In the genomic region with DNA sequence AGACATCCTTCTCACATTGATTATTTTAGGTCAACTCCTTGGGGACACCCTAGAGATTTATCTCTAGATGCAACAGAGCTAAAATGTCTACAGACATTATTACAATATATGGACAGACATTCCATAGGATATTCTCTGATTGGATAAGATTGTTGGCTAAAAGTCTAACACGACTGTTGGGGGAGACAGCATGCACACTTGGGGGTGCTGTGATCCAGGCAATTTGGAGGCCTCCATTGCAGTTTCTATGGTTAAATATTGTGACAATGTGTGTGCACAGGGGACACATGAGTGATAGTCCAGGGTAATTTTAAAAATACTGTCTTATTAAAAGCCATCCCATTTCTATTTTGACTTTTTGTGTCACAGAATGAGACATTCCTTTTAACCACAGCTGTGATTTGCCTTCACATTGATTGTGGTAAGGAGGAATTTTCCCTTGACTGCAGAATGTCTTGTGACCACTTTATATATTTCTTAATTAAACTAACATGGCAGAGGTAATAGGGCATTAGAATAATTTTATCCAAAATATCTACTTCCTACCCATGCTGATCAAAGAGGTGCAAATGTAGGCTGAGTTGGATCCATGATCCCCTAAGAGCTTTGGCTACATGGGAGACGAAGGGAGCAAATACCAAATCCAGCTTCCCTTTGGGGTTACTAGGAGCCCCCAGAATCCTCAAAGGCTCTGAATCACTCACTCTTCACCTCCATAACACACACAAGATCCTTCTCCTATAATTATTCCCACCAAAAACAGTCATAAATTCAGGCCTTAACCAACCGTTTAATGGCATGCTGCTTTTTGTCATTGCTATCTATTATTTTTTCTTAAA, we compare ENCODE assay signal across 31 cellular contexts. TPM values are rescaled to one million over a fixed set of nuclear protein-coding genes. Genes with fewer than 3 reads are reported as not detected.
DNase-seq lines count a peak whose midpoint lies in the region; ATAC-seq, FAIRE-seq and TF ChIP-seq lines count a peak whose summit lies in the region.
"Had no signal": no experiment of that assay in that cellular context is flagged by ENCODE, and none has a peak within 500 bp of the region (broad histone marks: within the 10 kb centered on the region; RNA-seq: fewer than 3 reads in every experiment).

No MANE protein-coding gene starts in this region.

- no peaks in the 10 kb centered on the region for H3K4me1 ChIP-seq in OCI-LY3 (ENCODE audit: low read length)
- no peaks in the 10 kb centered on the region for H3K4me1 ChIP-seq in GM12878 (ENCODE audit: control insufficient read depth, insufficient read depth, low read length)
- H3K4me1 ChIP-seq in mesenchymal stem cell (ENCODE audit: control insufficient read depth, insufficient read depth, low read depth, low read length): no peaks in the 10 kb centered on the region
- H3K4me1 ChIP-seq: breast epithelium, HAP-1 had no signal

- DNase-seq in EH (ENCODE audit: low read depth) (peak; percentile 16), GM12878 (ENCODE audit: low read depth, low spot score) (no peak), mesenchymal stem cell (peak; percentile 30), coronary artery (ENCODE audit: low spot score) (no peak), lower leg skin (ENCODE audit: low spot score in 2 of 2) (no peak)
- no peak for DNase-seq in T-helper 2 cell treated with Interferon-gamma antibody and Interleukin-4, amounts not matched to agents 5 μg/mL and 100 μg/mL, for 36 hours (ENCODE audit: low spot score)
- DNase-seq: activated CD4-positive, alpha-beta T cell treated with anti-CD3 and anti-CD28 coated beads for 36 hours; amniotic stem cell; COR-L47; DMS79; effector CD4-positive, alpha-beta T cell; immature natural killer cell; Kasumi-1; NCI-H1048; NCI-H1694; NCI-H446; OCI-M1; ovary; retina; stimulated activated naive CD4-positive, alpha-beta T cell had no signal

- H2BK15ac ChIP-seq in mesenchymal stem cell (ENCODE audit: low read depth, poor library complexity, severe bottlenecking): no peak overlapping the region

- no peak overlapping the region for H3K4me2 ChIP-seq in OCI-LY3 (ENCODE audit: low read length)
- no peak overlapping the region for H3K4me2 ChIP-seq in GM12878 (ENCODE audit: control insufficient read depth, insufficient read depth)
- no peak overlapping the region for H3K4me2 ChIP-seq in mesenchymal stem cell (ENCODE audit: low read length, poor library complexity, severe bottlenecking)
- H3K4me2 ChIP-seq: smooth muscle cell had no signal

- H3K23ac ChIP-seq in mesenchymal stem cell (ENCODE audit: low read length in 2 of 2): no peak overlapping the region

- no peak overlapping the region for H4K91ac ChIP-seq in mesenchymal stem cell (ENCODE audit: low read length)

- peaks cover 8% of the 10 kb centered on the region for H3K27me3 Mint-ChIP-seq in T-helper 2 cell treated with Interferon-gamma antibody and Interleukin-4, amounts not matched to agents 5 μg/mL and 100 μg/mL, for 36 hours (ENCODE audit: low read depth)

- no peaks in the 10 kb centered on the region for H3K9me3 ChIP-seq in OCI-LY3 (ENCODE audit: insufficient read depth, low read length)
- no peaks in the 10 kb centered on the region for H3K9me3 ChIP-seq in GM12878 (replicated peaks; ENCODE audit: control insufficient read depth, insufficient read depth, low read length)
- H3K9me3 ChIP-seq in mesenchymal stem cell (ENCODE audit: control insufficient read depth, low read length): peaks cover 19% of the 10 kb centered on the region
- H3K9me3 ChIP-seq: breast epithelium, HAP-1, ovary had no signal

- H3K27ac ChIP-seq in OCI-LY3 (ENCODE audit: low read length): no peak overlapping the region
- H3K27ac ChIP-seq in GM12878 (ENCODE audit: control insufficient read depth, insufficient read depth): no peak overlapping the region
- no peak overlapping the region for H3K27ac ChIP-seq in mesenchymal stem cell (ENCODE audit: low read length, poor library complexity, severe bottlenecking)
- no peak overlapping the region for H3K27ac ChIP-seq in coronary artery
- H3K27ac ChIP-seq: breast epithelium, C4-2B, ovary had no signal

- POLR2A ChIA-PET in GM12878 (lab: Charles Lee): no interaction called here

- peak; percentile 48; the same call in 2 of the 3 replicates for ATAC-seq in GM12878
- no peak for ATAC-seq in HG03159 (IDR thresholded peaks at IDR 0.05; ENCODE audit: unreplicated experiment)
- ATAC-seq: activated CD4-positive, alpha-beta T cell treated with anti-CD3 and anti-CD28 coated beads for 36 hours had no signal

- no peaks in the 10 kb centered on the region for H4K20me1 ChIP-seq in OCI-LY3 (ENCODE audit: insufficient read depth, low read length)
- H4K20me1 ChIP-seq in GM12878 (ENCODE audit: control insufficient read depth, insufficient read depth): no peaks in the 10 kb centered on the region

- SMC1A ChIA-PET in GM12878 (lab: Charles Lee; ENCODE audit: uncharacterized antibody, unreplicated experiment): interaction anchor here (0.8 to 2.7 kb wide), 2 partner anchors 13 to 204 kb away, joined by 3 to 7 read pairs; no protein-coding TSS in a partner anchor

- TF ChIP-seq CTCF in OCI-LY3 (IDR thresholded peaks at IDR 0.05; ENCODE audit: low read depth, low read length) (peak; percentile 52), GM12878 (IDR thresholded peaks at IDR 0.05 in 2 of 3, conservative IDR thresholded peaks at IDR 0.05 in 1 of 3; ENCODE audit: control insufficient read depth in 2 of 3, extremely low read depth in 1 of 3, insufficient read depth in 1 of 3, low read depth in 3 of 3, low read length in 3 of 3) (peak in 1 of 3 experiments; percentile 30; a peak in 2 of 6 replicates), coronary artery (IDR thresholded peaks at IDR 0.05) (no peak), lower leg skin (IDR thresholded peaks at IDR 0.05) (no peak)

- H3K4me1 Mint-ChIP-seq in T-helper 2 cell treated with Interferon-gamma antibody and Interleukin-4, amounts not matched to agents 5 μg/mL and 100 μg/mL, for 36 hours (ENCODE audit: low read depth): no peaks in the 10 kb centered on the region
- H3K4me1 Mint-ChIP-seq: activated CD4-positive, alpha-beta T cell treated with anti-CD3 and anti-CD28 coated beads for 36 hours; activated naive CD4-positive, alpha-beta T cell treated with anti-CD3 and anti-CD28 coated beads, Interleukin-2, amount 50 U/mL, for 24 hours; memory B cell had no signal

- no TSS peak for BruUV-seq in GM12878 (replicated peaks; lab: Mats Ljungman, UMichigan)

- H2BK120ac ChIP-seq in mesenchymal stem cell (ENCODE audit: low read depth, low read length): no peak overlapping the region

- H2AFZ ChIP-seq in OCI-LY3 (ENCODE audit: low read depth, low read length): no peak overlapping the region
- H2AFZ ChIP-seq in GM12878 (ENCODE audit: control insufficient read depth, low read depth, low read length): no peak overlapping the region
- H2AFZ ChIP-seq in mesenchymal stem cell (ENCODE audit: low read depth, low read length): no peak overlapping the region

- CTCF ChIA-PET in GM12878 (lab: Yijun Ruan, JAX): interaction anchor here (0.9 to 1.6 kb wide), 5 partner anchors 15 to 554 kb away, joined by 3 to 7 read pairs (median 4); no protein-coding TSS in a partner anchor

- no peak overlapping the region for H3K4me3 ChIP-seq in OCI-LY3 (ENCODE audit: low read length)
- H3K4me3 ChIP-seq in GM12878: no peak overlapping the region
- H3K4me3 ChIP-seq in mesenchymal stem cell (ENCODE audit: insufficient read depth in 1 of 2, low read depth in 1 of 2, low read length in 2 of 2): no peak overlapping the region
- H3K4me3 ChIP-seq in coronary artery: no peak overlapping the region
- H3K4me3 ChIP-seq in lower leg skin (ENCODE audit: low read depth, poor library complexity, severe bottlenecking): no peak overlapping the region
- H3K4me3 ChIP-seq: breast epithelium, HAP-1, ovary, smooth muscle cell had no signal

- no peak overlapping the region for H3K14ac ChIP-seq in mesenchymal stem cell (ENCODE audit: low read length in 2 of 2)

- WGBS in GM12878 (ENCODE audit: insufficient coverage, insufficient replicate concordance, low lambda C conversion rate, missing lambda C conversion rate): 53% methylated on average over 3 of the region's 3 CpGs
- WGBS in mesenchymal stem cell: 88% methylated on average over 3 of the region's 3 CpGs
- WGBS in lower leg skin, 2 donors: 77 to 84% methylated on average over 3 of the region's 3 CpGs

- TF ChIP-seq POLR2A in GM12878 (IDR thresholded peaks at IDR 0.05; ENCODE audit: low read depth, low read length): no peak
- no peak for TF ChIP-seq POLR2A in lower leg skin (IDR thresholded peaks at IDR 0.05)

- H2BK5ac ChIP-seq in mesenchymal stem cell (ENCODE audit: low read depth, low read length, poor library complexity, severe bottlenecking): no peak overlapping the region

- H3K4me3 Mint-ChIP-seq in T-helper 2 cell treated with Interferon-gamma antibody and Interleukin-4, amounts not matched to agents 5 μg/mL and 100 μg/mL, for 36 hours: no peak overlapping the region
- H3K4me3 Mint-ChIP-seq: activated CD4-positive, alpha-beta T cell treated with anti-CD3 and anti-CD28 coated beads for 36 hours; activated naive CD4-positive, alpha-beta T cell treated with anti-CD3 and anti-CD28 coated beads, Interleukin-2, amount 50 U/mL, for 24 hours; immature natural killer cell; memory B cell had no signal

- H3K9me3 Mint-ChIP-seq in T-helper 2 cell treated with Interferon-gamma antibody and Interleukin-4, amounts not matched to agents 5 μg/mL and 100 μg/mL, for 36 hours: peaks cover 3% of the 10 kb centered on the region
- H3K9me3 Mint-ChIP-seq: activated naive CD4-positive, alpha-beta T cell treated with anti-CD3 and anti-CD28 coated beads, Interleukin-2, amount 50 U/mL, for 24 hours had no signal

- H3K79me2 ChIP-seq in OCI-LY3 (ENCODE audit: low read length) (no peaks in the 10 kb centered on the region), GM12878 (ENCODE audit: control insufficient read depth, insufficient read depth, low read length) (no peaks in the 10 kb centered on the region)

- H3K27me3 ChIP-seq in OCI-LY3 (ENCODE audit: low read depth, low read length) (0 out of 2 replicates have a peak, but pooled peaks cover 3% of the 10 kb centered on the region), GM12878 (replicated peaks in 1 of 2; ENCODE audit: control insufficient read depth in 2 of 2, insufficient read depth in 2 of 2, low read length in 1 of 2) (no peaks in the 10 kb centered on the region), mesenchymal stem cell (ENCODE audit: control insufficient read depth in 1 of 2, insufficient read depth in 1 of 2, low read length in 2 of 2) (no peaks in the 10 kb centered on the region)
- H3K27me3 ChIP-seq: breast epithelium, ovary had no signal

- RAD21 ChIA-PET in GM12878 (lab: Charles Lee; ENCODE audit: unreplicated experiment): interaction anchor here (0.5 to 2.7 kb wide), 3 partner anchors 10 to 512 kb away, joined by 3 to 8 read pairs (median 4); partner anchors contain the start of gene COL1A2

- no peaks in the 10 kb centered on the region for H3K79me1 ChIP-seq in mesenchymal stem cell (replicated peaks; ENCODE audit: low read length, poor library complexity, severe bottlenecking)

- H2BK12ac ChIP-seq in mesenchymal stem cell (ENCODE audit: low read length in 2 of 2): no peak overlapping the region

- no peak overlapping the region for H3K27ac Mint-ChIP-seq in T-helper 2 cell treated with Interferon-gamma antibody and Interleukin-4, amounts not matched to agents 5 μg/mL and 100 μg/mL, for 36 hours
- H3K27ac Mint-ChIP-seq: activated CD4-positive, alpha-beta T cell treated with anti-CD3 and anti-CD28 coated beads for 36 hours; activated naive CD4-positive, alpha-beta T cell treated with anti-CD3 and anti-CD28 coated beads, Interleukin-2, amount 50 U/mL, for 24 hours; immature natural killer cell; memory B cell had no signal

- no peaks in the 10 kb centered on the region for H3K36me3 Mint-ChIP-seq in T-helper 2 cell treated with Interferon-gamma antibody and Interleukin-4, amounts not matched to agents 5 μg/mL and 100 μg/mL, for 36 hours (ENCODE audit: low read depth)
- H3K36me3 Mint-ChIP-seq: activated naive CD4-positive, alpha-beta T cell treated with anti-CD3 and anti-CD28 coated beads, Interleukin-2, amount 50 U/mL, for 24 hours had no signal

- no peak overlapping the region for H3K9ac ChIP-seq in OCI-LY3 (ENCODE audit: low read length)
- no peak overlapping the region for H3K9ac ChIP-seq in GM12878 (ENCODE audit: control insufficient read depth, insufficient read depth, low read length)
- no peak overlapping the region for H3K9ac ChIP-seq in mesenchymal stem cell (ENCODE audit: low read length)

- no peaks in the 10 kb centered on the region for H3K36me3 ChIP-seq in OCI-LY3 (replicated peaks; ENCODE audit: low read depth, low read length)
- H3K36me3 ChIP-seq in GM12878 (ENCODE audit: control insufficient read depth in 2 of 2, insufficient read depth in 2 of 2, low read length in 1 of 2): no peaks in the 10 kb centered on the region
- no peaks in the 10 kb centered on the region for H3K36me3 ChIP-seq in mesenchymal stem cell (ENCODE audit: control insufficient read depth in 1 of 2, insufficient read depth in 2 of 2, low read depth in 1 of 2, low read length in 2 of 2)
- H3K36me3 ChIP-seq: breast epithelium, HAP-1, ovary had no signal

- in situ Hi-C loops in GM12878 (cut with MboI): no loop called here

- intact Hi-C loops in GM12878 (cut with micrococcal nuclease; ENCODE audit: unreplicated experiment) (loop anchor here (5.0 kb wide), 1 partner anchor 509 kb away; the partner anchor contains the start of gene COL1A2), lower leg skin (cut with DNase I; ENCODE audit: low total_unique reads) (no loop called here)

- no peak for TF ChIP-seq EP300 in GM12878 (IDR thresholded peaks at IDR 0.05; ENCODE audit: borderline replicate concordance in 1 of 2, control insufficient read depth in 1 of 2, low read depth in 2 of 2, low read length in 2 of 2)

- no peak overlapping the region for H2AK5ac ChIP-seq in mesenchymal stem cell (ENCODE audit: low read length, severe bottlenecking)

- peak; percentile 24; the same call in 1 of the 2 replicates for TF ChIP-seq RAD21 in GM12878 (IDR thresholded peaks at IDR 0.05; ENCODE audit: insufficient read depth, low read depth, low read length)

- no peak for FAIRE-seq in GM12878 (lab: Jason Lieb, UNC)

- H3K4ac ChIP-seq in mesenchymal stem cell (ENCODE audit: low read depth in 1 of 2, low read length in 2 of 2): no peak overlapping the region

- H3K18ac ChIP-seq in mesenchymal stem cell (ENCODE audit: low read depth in 1 of 2, low read length in 2 of 2): no peak overlapping the region

- H4K8ac ChIP-seq in mesenchymal stem cell (ENCODE audit: low read length): no peak overlapping the region

RNA-seq across cellular contexts. Expression of gene TFPI2, which starts 7.3 kb away (rescaled TPM):
- total RNA-seq in GM12878 (2013; cell fraction: nucleolus; rRNA removed): 2.0 and 2.2 TPM in 2 replicates
- 0.11 TPM in 1 of 2 replicates, not detected in the other for total RNA-seq in GM12878 (2014; rRNA removed)
- not detected in 2 replicates for total RNA-seq in GM12878 (2014; rRNA removed; fragmentation: Illumina TruSeq; extraction: Trizol)
- 0.28 TPM in 1 of 2 replicates, not detected in the other for total RNA-seq in GM12878 (2021)
- 0.35 TPM for polyA plus RNA-seq in GM12878 (2011; ENCODE audit: low read depth)
- 1.1 TPM in 2 replicates for polyA plus RNA-seq in GM12878 (2011; rRNA removed)
- polyA plus RNA-seq in GM12878 (2011; cell fraction: cytosol; rRNA removed): 0.43 and 1.9 TPM in 2 replicates
- 0.64 and 1.4 TPM in 2 replicates for polyA plus RNA-seq in GM12878 (2011; cell fraction: nucleus; rRNA removed)
- polyA plus RNA-seq in GM12878 (2012): 0.37 and 0.55 TPM in 2 replicates
- polyA plus RNA-seq in GM12878 (2014; fragmentation: Illumina TruSeq; extraction: Trizol): not detected in 2 replicates
- under 1 TPM in 1 of 2 experiments, not detected in 1; 0.07 TPM for polyA plus RNA-seq in GM12878 (2014; fragmentation: Nextera tagmentation; extraction: Ambion mirVana)
- polyA plus RNA-seq in GM12878 (2014; rRNA removed): 0.27 TPM in 1 of 2 replicates, not detected in the other
- under 1 TPM; 0.31 to 0.52 TPM for polyA plus RNA-seq in GM12878 (2016; fragmentation: Nextera tagmentation; extraction: Ambion mirVana)
- 0.29 and 0.57 TPM in 2 replicates for polyA minus RNA-seq in GM12878 (2011; rRNA and poly(A)+ RNA removed)
- polyA minus RNA-seq in GM12878 (2011; cell fraction: cytosol; rRNA and poly(A)+ RNA removed): not detected in 2 replicates
- 0.73 TPM in 1 of 2 replicates, not detected in the other for polyA minus RNA-seq in GM12878 (2011; cell fraction: nucleus; rRNA and poly(A)+ RNA removed)
- polyA plus RNA-seq in mesenchymal stem cell (2013, experiment 1 of 2): 405 TPM
- 418 TPM for polyA plus RNA-seq in mesenchymal stem cell (2013, experiment 2 of 2)
- 1 to 10 TPM in 1 of 4 donors, under 1 TPM in 2, not detected in 1; 0.12 to 4.2 (median 0.46) TPM for total RNA-seq in lower leg skin
- total RNA-seq: activated CD4-positive, alpha-beta T cell treated with anti-CD3 and anti-CD28 coated beads for 36 hours; T-helper 2 cell treated with Interferon-gamma antibody and Interleukin-4, amounts not matched to agents 100 ng/mL and 5 ng/mL, for 36 hours had no signal
- polyA plus RNA-seq: immature natural killer cell had no signal

RNA-seq across cellular contexts. Expression of gene GNGT1, which starts 23.1 kb away (rescaled TPM):
- not detected in 2 replicates for total RNA-seq in GM12878 (2013; cell fraction: nucleolus; rRNA removed)
- not detected in 2 replicates for total RNA-seq in GM12878 (2014; rRNA removed)
- total RNA-seq in GM12878 (2014; rRNA removed; fragmentation: Illumina TruSeq; extraction: Trizol): not detected in 2 replicates
- not detected in 2 replicates for total RNA-seq in GM12878 (2021)
- not detected for polyA plus RNA-seq in GM12878 (2011; ENCODE audit: low read depth)
- polyA plus RNA-seq in GM12878 (2011; rRNA removed): not detected in 2 replicates
- not detected in 2 replicates for polyA plus RNA-seq in GM12878 (2011; cell fraction: cytosol; rRNA removed)
- not detected in 2 replicates for polyA plus RNA-seq in GM12878 (2011; cell fraction: nucleus; rRNA removed)
- polyA plus RNA-seq in GM12878 (2012): not detected in 2 replicates
- not detected in 2 replicates for polyA plus RNA-seq in GM12878 (2014; fragmentation: Illumina TruSeq; extraction: Trizol)
- not detected for polyA plus RNA-seq in GM12878 (2014; fragmentation: Nextera tagmentation; extraction: Ambion mirVana)
- not detected in 2 replicates for polyA plus RNA-seq in GM12878 (2014; rRNA removed)
- not detected for polyA plus RNA-seq in GM12878 (2016; fragmentation: Nextera tagmentation; extraction: Ambion mirVana)
- not detected in 2 replicates for polyA minus RNA-seq in GM12878 (2011; rRNA and poly(A)+ RNA removed)
- not detected in 2 replicates for polyA minus RNA-seq in GM12878 (2011; cell fraction: cytosol; rRNA and poly(A)+ RNA removed)
- not detected in 2 replicates for polyA minus RNA-seq in GM12878 (2011; cell fraction: nucleus; rRNA and poly(A)+ RNA removed)
- not detected for polyA plus RNA-seq in mesenchymal stem cell (2013, experiment 1 of 2)
- 0.07 TPM for polyA plus RNA-seq in mesenchymal stem cell (2013, experiment 2 of 2)
- total RNA-seq in lower leg skin: not detected
- total RNA-seq: activated CD4-positive, alpha-beta T cell treated with anti-CD3 and anti-CD28 coated beads for 36 hours; breast epithelium; glomerular endothelial cell; smooth muscle cell; T-helper 2 cell treated with Interferon-gamma antibody and Interleukin-4, amounts not matched to agents 100 ng/mL and 5 ng/mL, for 36 hours had no signal
- polyA plus RNA-seq: immature natural killer cell, neural cell, smooth muscle cell had no signal

RNA-seq across cellular contexts. Expression of gene GNG11, which starts 38.2 kb away (rescaled TPM):
- 0.23 and 0.24 TPM in 2 replicates for total RNA-seq in GM12878 (2013; cell fraction: nucleolus; rRNA removed)
- total RNA-seq in GM12878 (2014; rRNA removed): 0.62 and 1.0 TPM in 2 replicates
- 0.85 and 0.92 TPM in 2 replicates for total RNA-seq in GM12878 (2014; rRNA removed; fragmentation: Illumina TruSeq; extraction: Trizol)
- 0.74 and 0.85 TPM in 2 replicates for total RNA-seq in GM12878 (2021)
- polyA plus RNA-seq in GM12878 (2011; ENCODE audit: low read depth): 0.20 TPM
- polyA plus RNA-seq in GM12878 (2011; rRNA removed): 0.15 and 0.23 TPM in 2 replicates
- 0.02 and 0.03 TPM in 2 replicates for polyA plus RNA-seq in GM12878 (2011; cell fraction: cytosol; rRNA removed)
- 0.03 TPM in 1 of 2 replicates, not detected in the other for polyA plus RNA-seq in GM12878 (2011; cell fraction: nucleus; rRNA removed)
- polyA plus RNA-seq in GM12878 (2012): 0.58 and 0.65 TPM in 2 replicates
- polyA plus RNA-seq in GM12878 (2014; fragmentation: Illumina TruSeq; extraction: Trizol): 0.71 and 0.78 TPM in 2 replicates
- 1 to 10 TPM; 2.0 to 2.3 TPM for polyA plus RNA-seq in GM12878 (2014; fragmentation: Nextera tagmentation; extraction: Ambion mirVana)
- 0.83 and 0.89 TPM in 2 replicates for polyA plus RNA-seq in GM12878 (2014; rRNA removed)
- polyA plus RNA-seq in GM12878 (2016; fragmentation: Nextera tagmentation; extraction: Ambion mirVana): 1 to 10 TPM; 2.2 to 2.4 TPM
- polyA minus RNA-seq in GM12878 (2011; rRNA and poly(A)+ RNA removed): not detected in 2 replicates
- polyA minus RNA-seq in GM12878 (2011; cell fraction: cytosol; rRNA and poly(A)+ RNA removed): not detected in 2 replicates
- not detected in 2 replicates for polyA minus RNA-seq in GM12878 (2011; cell fraction: nucleus; rRNA and poly(A)+ RNA removed)
- polyA plus RNA-seq in mesenchymal stem cell (2013, experiment 1 of 2): 105 TPM
- polyA plus RNA-seq in mesenchymal stem cell (2013, experiment 2 of 2): 111 TPM
- 1 to 10 TPM; 3.8 to 7.8 (median 5.2) TPM for total RNA-seq in lower leg skin
- total RNA-seq: activated CD4-positive, alpha-beta T cell treated with anti-CD3 and anti-CD28 coated beads for 36 hours; T-helper 2 cell treated with Interferon-gamma antibody and Interleukin-4, amounts not matched to agents 100 ng/mL and 5 ng/mL, for 36 hours had no signal

Comparison
In these comparisons a context has a peak if more than half of its experiments do, and no peak if none do; other contexts are left out.
1. DNase-seq: peak in EH (single experiment) and mesenchymal stem cell (single experiment); none in GM12878 (single experiment), coronary artery (single experiment), T-helper 2 cell treated with Interferon-gamma antibody and Interleukin-4, amounts not matched to agents 5 μg/mL and 100 μg/mL, for 36 hours (single experiment) and lower leg skin (0 of 2).